1 cellular context compared by ENCODE assay signal in genomic region chr14:69756298-69756697, GRCh38.
TF ChIP-seq lines count a peak whose summit lies in the region.

No MANE protein-coding gene starts in this region.

TF ChIP-seq in HepG2, 621 proteins besides CTCF, POLR2A, EP300 and RAD21:
- TF ChIP-seq MNT (IDR thresholded peaks at IDR 0.05) (no peak), PRDM15 (CRISPR knock-in tag; IDR thresholded peaks at IDR 0.05) (no peak), ATAD3A (CRISPR knock-in tag; IDR thresholded peaks at IDR 0.05) (no peak), TBP (CRISPR knock-in tag; IDR thresholded peaks at IDR 0.05) (no peak), ZBTB20 (CRISPR knock-in tag; IDR thresholded peaks at IDR 0.05; ENCODE audit: borderline replicate concordance, low read depth) (no peak), ISL2 (CRISPR knock-in tag; IDR thresholded peaks at IDR 0.05) (no peak), ARNT (IDR thresholded peaks at IDR 0.05) (no peak), ATF7 (IDR thresholded peaks at IDR 0.05) (no peak), ATF7 (CRISPR knock-in tag; IDR thresholded peaks at IDR 0.05) (no peak), ZC3H4 (CRISPR knock-in tag; IDR thresholded peaks at IDR 0.05; ENCODE audit: borderline replicate concordance) (no peak), ZNF556 (CRISPR knock-in tag; IDR thresholded peaks at IDR 0.05; ENCODE audit: borderline replicate concordance) (no peak), SOX13 (IDR thresholded peaks at IDR 0.05) (no peak), SOX13 (CRISPR knock-in tag; conservative IDR thresholded peaks at IDR 0.05 in 1 of 2, IDR thresholded peaks at IDR 0.05 in 1 of 2) (no peak), ZNF333 (CRISPR knock-in tag; IDR thresholded peaks at IDR 0.05; ENCODE audit: borderline replicate concordance) (no peak), FOXJ3 (CRISPR knock-in tag; IDR thresholded peaks at IDR 0.05; ENCODE audit: borderline replicate concordance) (no peak), ZBTB33 (CRISPR knock-in tag; IDR thresholded peaks at IDR 0.05) (no peak), JUN (CRISPR knock-in tag; IDR thresholded peaks at IDR 0.05) (no peak), TRIM22 (IDR thresholded peaks at IDR 0.05) (no peak)
